In genomic region chr3:139499536-139499935, GRCh38 we compare ENCODE assay signal across 10 cellular contexts. TPM values are rescaled to one million over a fixed set of nuclear protein-coding genes. Genes with fewer than 3 reads are reported as not detected.
"Had no signal": no experiment of that assay in that cellular context is flagged by ENCODE, and none has a peak within 500 bp of the region (broad histone marks: within the 10 kb centered on the region; RNA-seq: fewer than 3 reads in every experiment).

No MANE protein-coding gene starts in this region.

- H3K9ac ChIP-seq: KMS-11 had no signal

- FAIRE-seq: HTR-8/SVneo, K562 had no signal

- H3K4me3 ChIP-seq: K562 had no signal

- H3K36me3 Mint-ChIP-seq: IgD-negative memory B cell had no signal

- ATAC-seq: K562 had no signal

- H3K27ac ChIP-seq: HL-60, KMS-11 had no signal

- H3K27me3 Mint-ChIP-seq: IgD-negative memory B cell had no signal

- H3K4me3 Mint-ChIP-seq: IgD-negative memory B cell had no signal

- H3K27ac Mint-ChIP-seq: IgD-negative memory B cell had no signal

- H3K4me2 ChIP-seq: KMS-11 had no signal

- DNase-seq: IMR-90, KBM-7, KG1 had no signal

RNA-seq across cellular contexts. Expression of gene RBP2, which starts 23.2 kb away (rescaled TPM):
- total RNA-seq: HT-29, HT1080, IMR-90, K562 had no signal
- polyA plus RNA-seq: IgD-negative memory B cell, IMR-90, K562 had no signal

RNA-seq across cellular contexts. Expression of gene RBP1, which starts 40.0 kb away (rescaled TPM):
- total RNA-seq: HT-29, HT1080 had no signal
- polyA plus RNA-seq: IgD-negative memory B cell had no signal
